Comparison of ENCODE assay signal across 8 cellular contexts in genomic region chr16:28923652-28924398, GRCh38. TPM values are rescaled to one million over a fixed set of nuclear protein-coding genes. Genes with fewer than 3 reads are reported as not detected.
DNase-seq lines count a peak whose midpoint lies in the region; ATAC-seq lines count a peak whose summit lies in the region.

No MANE protein-coding gene starts in this region.

- DNase-seq in activated CD4-positive, alpha-beta memory T cell treated with anti-CD3 and anti-CD28 coated beads, Interleukin-2, amount 10 ng/mL, durations not matched to agents 7 days and 5 days = no peak
- DNase-seq in left colon (peak; percentile 71 to 73), cerebellar nuclear complex (lab: John Stamatoyannopoulos, UW) (no peak), NCI-H2196 treated with DMSO at 0.1 percent for 48 hours (lab: John Stamatoyannopoulos, UW; ENCODE audit: unreplicated experiment) (no peak), superior temporal gyrus (ENCODE audit: extremely low spot score) (no peak)

- peak; percentile 53 for ATAC-seq in GM19438 (IDR thresholded peaks at IDR 0.05; ENCODE audit: low read depth, unreplicated experiment)
- peak; percentile 59 for ATAC-seq in HG03439 (IDR thresholded peaks at IDR 0.05; ENCODE audit: unreplicated experiment)
- ATAC-seq in left colon = peak; percentile 34

- no peaks in the 10 kb centered on the region for H3K27me3 Mint-ChIP-seq in activated CD4-positive, alpha-beta memory T cell treated with anti-CD3 and anti-CD28 coated beads, Interleukin-2, amount 10 ng/mL, durations not matched to agents 7 days and 5 days

- peaks cover 25% of the 10 kb centered on the region for H3K36me3 Mint-ChIP-seq in activated CD4-positive, alpha-beta memory T cell treated with anti-CD3 and anti-CD28 coated beads, Interleukin-2, amount 10 ng/mL, durations not matched to agents 7 days and 5 days (ENCODE audit: low read depth)

- H3K4me3 ChIP-seq in GM08714 (ENCODE audit: low read length) = peak overlapping the region; percentile 72; the same call in 1 of the 2 replicates

- POLR2A ChIA-PET in activated CD4-positive, alpha-beta memory T cell treated with anti-CD3 and anti-CD28 coated beads, Interleukin-2, amount 10 ng/mL, durations not matched to agents 7 days and 5 days (lab: Charles Lee) = interaction anchor here (0.9 to 2.2 kb wide), 2 partner anchors 61 to 101 kb away, joined by 5 to 14 read pairs; partner anchors contain the start of genes ATXN2L and SH2B1

- peak overlapping the region; percentile 54 for H3K27ac Mint-ChIP-seq in activated CD4-positive, alpha-beta memory T cell treated with anti-CD3 and anti-CD28 coated beads, Interleukin-2, amount 10 ng/mL, durations not matched to agents 7 days and 5 days

- H3K9me3 Mint-ChIP-seq in activated CD4-positive, alpha-beta memory T cell treated with anti-CD3 and anti-CD28 coated beads, Interleukin-2, amount 10 ng/mL, durations not matched to agents 7 days and 5 days = no peaks in the 10 kb centered on the region

- intact Hi-C loops in left colon (cut with DNase I, micrococcal nuclease) = no loop called here

- peaks cover 20% of the 10 kb centered on the region for H3K4me1 Mint-ChIP-seq in activated CD4-positive, alpha-beta memory T cell treated with anti-CD3 and anti-CD28 coated beads, Interleukin-2, amount 10 ng/mL, durations not matched to agents 7 days and 5 days

- CTCF ChIA-PET in activated CD4-positive, alpha-beta memory T cell treated with anti-CD3 and anti-CD28 coated beads, Interleukin-2, amount 10 ng/mL, durations not matched to agents 7 days and 5 days (lab: Charles Lee) = interaction anchor here (1.7 kb wide), 1 partner anchor 21 kb away, joined by 7 read pairs; no protein-coding TSS in a partner anchor

- peak overlapping the region; percentile 97 for H3K4me3 Mint-ChIP-seq in activated CD4-positive, alpha-beta memory T cell treated with anti-CD3 and anti-CD28 coated beads, Interleukin-2, amount 10 ng/mL, durations not matched to agents 7 days and 5 days

RNA-seq across cellular contexts. Expression of gene RABEP2, which starts 1.2 kb away (rescaled TPM):
- total RNA-seq in activated CD4-positive, alpha-beta memory T cell treated with anti-CD3 and anti-CD28 coated beads, Interleukin-2, amount 10 ng/mL, durations not matched to agents 7 days and 5 days = 10 to 100 TPM; 15.7 to 16.5 TPM
- 10 to 100 TPM; 39.6 to 41.4 TPM for total RNA-seq in left colon

RNA-seq across cellular contexts. Expression of gene CD19, which starts 7.9 kb away (rescaled TPM):
- total RNA-seq in activated CD4-positive, alpha-beta memory T cell treated with anti-CD3 and anti-CD28 coated beads, Interleukin-2, amount 10 ng/mL, durations not matched to agents 7 days and 5 days = not detected
- total RNA-seq in left colon = 1 to 10 TPM in 1 of 2 donors, under 1 TPM in 1; 0.64 to 1.2 TPM

RNA-seq across cellular contexts. Expression of gene NFATC2IP, which starts 26.9 kb away (rescaled TPM):
- 10 to 100 TPM; 96.7 TPM for total RNA-seq in activated CD4-positive, alpha-beta memory T cell treated with anti-CD3 and anti-CD28 coated beads, Interleukin-2, amount 10 ng/mL, durations not matched to agents 7 days and 5 days
- 10 to 100 TPM; 42.9 to 52.0 TPM for total RNA-seq in left colon

RNA-seq across cellular contexts. Expression of gene ATP2A1, which starts 45.5 kb away (rescaled TPM):
- 1 to 10 TPM; 1.6 to 2.5 TPM for total RNA-seq in activated CD4-positive, alpha-beta memory T cell treated with anti-CD3 and anti-CD28 coated beads, Interleukin-2, amount 10 ng/mL, durations not matched to agents 7 days and 5 days
- total RNA-seq in left colon = 1 to 10 TPM in 1 of 2 donors, under 1 TPM in 1; 0.47 to 1.3 TPM

RNA-seq across cellular contexts. Expression of gene SPNS1, which starts 50.8 kb away (rescaled TPM):
- total RNA-seq in activated CD4-positive, alpha-beta memory T cell treated with anti-CD3 and anti-CD28 coated beads, Interleukin-2, amount 10 ng/mL, durations not matched to agents 7 days and 5 days = 10 to 100 TPM; 20.6 to 24.7 TPM
- total RNA-seq in left colon = 10 to 100 TPM; 31.1 to 32.0 TPM

Comparison
In these comparisons a context has a peak if more than half of its experiments do, and no peak if none do; other contexts are left out.
1. DNase-seq: peak in left colon (2 of 2); none in activated CD4-positive, alpha-beta memory T cell treated with anti-CD3 and anti-CD28 coated beads, Interleukin-2, amount 10 ng/mL, durations not matched to agents 7 days and 5 days (single experiment), cerebellar nuclear complex (0 of 2), NCI-H2196 treated with DMSO at 0.1 percent for 48 hours (single experiment) and superior temporal gyrus (single experiment).
2. Peak in every context shown above with its lines, with median percentiles within 50 percentile points of each other: ATAC-seq.